Comparison of ENCODE assay signal across 1 cellular context in genomic region chr4:4783847-4784246, GRCh38.
TF ChIP-seq lines count a peak whose summit lies in the region.

No MANE protein-coding gene starts in this region.

TF ChIP-seq in GM23338, 12 proteins besides CTCF, POLR2A, EP300 and RAD21 (continued from another document):
- no peak for TF ChIP-seq REST (IDR thresholded peaks at IDR 0.05; ENCODE audit: unreplicated experiment)
- no peak for TF ChIP-seq STAT1 (IDR thresholded peaks at IDR 0.05; ENCODE audit: unreplicated experiment)
- no peak for TF ChIP-seq ZNF331 (CRISPR knock-in tag; IDR thresholded peaks at IDR 0.05; ENCODE audit: low read depth)
